Comparison of ENCODE assay signal across 15 cellular contexts in genomic region chr1:204920967-204921366, GRCh38. TPM values are rescaled to one million over a fixed set of nuclear protein-coding genes. Genes with fewer than 3 reads are reported as not detected.
"Had no signal": no experiment of that assay in that cellular context is flagged by ENCODE, and none has a peak within 500 bp of the region (broad histone marks: within the 10 kb centered on the region; RNA-seq: fewer than 3 reads in every experiment).

No MANE protein-coding gene starts in this region.

- H3K4me1 ChIP-seq: ascending aorta, left lung, parathyroid adenoma had no signal

- DNase-seq: activated CD4-positive, alpha-beta T cell treated with anti-CD3 and anti-CD28 coated beads for 36 hours; activated CD8-positive, alpha-beta memory T cell treated with anti-CD3 and anti-CD28 coated beads, Interleukin-2, amount 50 U/mL, for 4 hours; activated CD8-positive, alpha-beta T cell treated with anti-CD3 and anti-CD28 coated beads for 36 hours; activated naive CD4-positive, alpha-beta T cell; activated naive CD8-positive, alpha-beta T cell treated with anti-CD3 and anti-CD28 coated beads, Interleukin-2, amount 50 U/mL, for 24 hours; foreskin keratinocyte; left lung; retina; trophoblast cell had no signal

- H3K79me2 ChIP-seq: parathyroid adenoma had no signal

- FAIRE-seq: bronchial epithelial cell, endothelial cell of umbilical vein had no signal

- H3K36me3 ChIP-seq: ascending aorta, left lung had no signal

- H2AFZ ChIP-seq: parathyroid adenoma had no signal

- H3K9me3 ChIP-seq: ascending aorta, left lung had no signal

- H3K27me3 ChIP-seq: ascending aorta had no signal

- H3K27ac ChIP-seq: ascending aorta, foreskin keratinocyte, left lung, parathyroid adenoma had no signal

- H3K4me2 ChIP-seq: smooth muscle cell had no signal

- H3K4me3 ChIP-seq: ascending aorta, left lung, smooth muscle cell had no signal

- H3K9ac ChIP-seq: parathyroid adenoma had no signal

- ATAC-seq: activated CD4-positive, alpha-beta T cell treated with anti-CD3 and anti-CD28 coated beads for 36 hours; activated CD8-positive, alpha-beta T cell treated with anti-CD3 and anti-CD28 coated beads for 36 hours; activated naive CD8-positive, alpha-beta T cell treated with anti-CD3 and anti-CD28 coated beads, Interleukin-2, amount 50 U/mL, for 24 hours; foreskin keratinocyte; left lung; stimulated activated memory B cell treated with anti-CD40 and anti-IgM and Interleukin-4, amounts not matched to agents 10 μg/mL and 1 μg/mL and 100 μg/mL, for 72 hours had no signal

RNA-seq across cellular contexts. Expression of gene NFASC, which starts 50.3 kb away (rescaled TPM):
- total RNA-seq: activated CD8-positive, alpha-beta T cell treated with anti-CD3 and anti-CD28 coated beads for 36 hours; endothelial cell of umbilical vein had no signal
- polyA plus RNA-seq: endothelial cell of umbilical vein had no signal
